Comparison of ENCODE assay signal across 9 cellular contexts in the genomic region with DNA sequence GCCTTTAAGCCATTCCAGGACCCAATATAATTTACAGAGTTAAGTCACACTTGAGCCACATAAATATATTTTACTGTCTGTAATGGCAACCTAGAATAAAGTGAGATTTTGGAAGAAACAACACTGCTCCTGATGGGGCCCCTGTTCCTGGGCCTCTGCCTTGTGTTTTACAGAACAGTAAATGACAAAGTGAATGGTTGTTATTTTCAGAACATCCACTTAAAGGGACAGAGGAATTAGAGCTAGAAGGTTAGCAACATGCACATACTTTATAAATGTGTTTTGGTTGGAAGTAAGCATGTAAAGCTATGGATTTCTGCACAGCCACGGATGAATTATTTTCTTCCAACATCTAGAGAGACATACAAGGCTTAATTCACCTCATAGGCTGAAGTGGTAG. TPM values are rescaled to one million over a fixed set of nuclear protein-coding genes. Genes with fewer than 3 reads are reported as not detected.
A peak's percentile ranks its signal among the peaks of the same experiment; 100 is the strongest.
DNase-seq lines count a peak whose midpoint lies in the region; ATAC-seq, FAIRE-seq and TF ChIP-seq lines count a peak whose summit lies in the region.
"Had no signal": no experiment of that assay in that cellular context is flagged by ENCODE, and none has a peak within 500 bp of the region (broad histone marks: within the 10 kb centered on the region; RNA-seq: fewer than 3 reads in every experiment).

No MANE protein-coding gene starts in this region.

- peaks cover 49% of the 10 kb centered on the region for H3K4me1 Mint-ChIP-seq in activated T-cell treated with anti-CD3 and anti-CD28 coated beads, Interleukin-2, amount 50 U/mL, for 72 hours (ENCODE audit: low read depth)
- H3K4me1 Mint-ChIP-seq in activated naive CD8-positive, alpha-beta T cell treated with anti-CD3 and anti-CD28 coated beads for 36 hours, result peaks cover 42% of the 10 kb centered on the region

- no peaks in the 10 kb centered on the region for H3K27me3 ChIP-seq in suprapubic skin

- no peaks in the 10 kb centered on the region for H3K27me3 Mint-ChIP-seq in activated T-cell treated with anti-CD3 and anti-CD28 coated beads, Interleukin-2, amount 50 U/mL, for 72 hours (ENCODE audit: low read depth)
- H3K27me3 Mint-ChIP-seq in activated naive CD8-positive, alpha-beta T cell treated with anti-CD3 and anti-CD28 coated beads for 36 hours, result no peaks in the 10 kb centered on the region

- TF ChIP-seq EP300 in suprapubic skin (IDR thresholded peaks at IDR 0.05), result no peak

- H3K36me3 ChIP-seq in suprapubic skin, result no peaks in the 10 kb centered on the region

- H3K36me3 Mint-ChIP-seq in activated T-cell treated with anti-CD3 and anti-CD28 coated beads, Interleukin-2, amount 50 U/mL, for 72 hours (ENCODE audit: insufficient read depth in 2 of 2), result peaks cover 46 to 68% of the 10 kb centered on the region in 2 donors
- peaks cover 79% of the 10 kb centered on the region for H3K36me3 Mint-ChIP-seq in activated naive CD8-positive, alpha-beta T cell treated with anti-CD3 and anti-CD28 coated beads for 36 hours

- H3K4me3 ChIP-seq in suprapubic skin, result peak overlapping the region; percentile 88

- H3K27ac ChIP-seq in suprapubic skin, result no peak overlapping the region

- no peak for ATAC-seq in activated T-cell treated with anti-CD3 and anti-CD28 coated beads, Interleukin-2, amount 50 U/mL, for 72 hours (replicated peaks in 1 of 2)

- peak overlapping the region; percentile 99 for H3K27ac Mint-ChIP-seq in activated T-cell treated with anti-CD3 and anti-CD28 coated beads, Interleukin-2, amount 50 U/mL, for 72 hours
- peak overlapping the region; percentile 98 for H3K27ac Mint-ChIP-seq in activated naive CD8-positive, alpha-beta T cell treated with anti-CD3 and anti-CD28 coated beads for 36 hours

- FAIRE-seq in HTR-8/SVneo (lab: Jason Lieb, UNC) (no peak), frontal cortex (lab: Jason Lieb, UNC) (no peak)

- no peak for TF ChIP-seq POLR2A in suprapubic skin (IDR thresholded peaks at IDR 0.05)

- DNase-seq in activated T-cell treated with anti-CD3 and anti-CD28 coated beads, Interleukin-2, amount 50 U/mL, for 72 hours, result no peak
- DNase-seq in activated T-cell treated with anti-CD3 and anti-CD28 coated beads for 4 hours (no peak), lung microvascular endothelial cell (ENCODE audit: low read depth in 2 of 2) (peak; percentile 26 to 29), suprapubic skin (ENCODE audit: low spot score in 2 of 2) (no peak), D341Med (ENCODE audit: low spot score) (no peak), HTR-8/SVneo (ENCODE audit: insufficient read length, low spot score) (no peak), frontal cortex (ENCODE audit: low spot score in 2 of 2) (no peak)
- DNase-seq in activated naive CD8-positive, alpha-beta T cell treated with anti-CD3 and anti-CD28 coated beads for 36 hours, result no peak
- DNase-seq: amniotic stem cell had no signal

- H3K9me3 ChIP-seq in suprapubic skin, result no peaks in the 10 kb centered on the region

- TF ChIP-seq CTCF in suprapubic skin (IDR thresholded peaks at IDR 0.05), result no peak

- H3K4me3 Mint-ChIP-seq in activated T-cell treated with anti-CD3 and anti-CD28 coated beads, Interleukin-2, amount 50 U/mL, for 72 hours, result peak overlapping the region; percentile 92 to 97
- H3K4me3 Mint-ChIP-seq in activated naive CD8-positive, alpha-beta T cell treated with anti-CD3 and anti-CD28 coated beads for 36 hours, result peak overlapping the region; percentile 98

- WGBS in suprapubic skin, result 50% methylated on average over 1 of the region's 1 CpG

- no peaks in the 10 kb centered on the region for H3K9me3 Mint-ChIP-seq in activated T-cell treated with anti-CD3 and anti-CD28 coated beads, Interleukin-2, amount 50 U/mL, for 72 hours
- H3K9me3 Mint-ChIP-seq in activated naive CD8-positive, alpha-beta T cell treated with anti-CD3 and anti-CD28 coated beads for 36 hours, result no peaks in the 10 kb centered on the region

- H3K4me1 ChIP-seq in suprapubic skin, result peaks cover 84% of the 10 kb centered on the region

RNA-seq across cellular contexts. Expression of a gene that starts 3.6 kb away (rescaled TPM):
- 10 to 100 TPM; 42.3 to 59.5 TPM for total RNA-seq in activated T-cell treated with anti-CD3 and anti-CD28 coated beads, Interleukin-2, amount 50 U/mL, for 72 hours
- total RNA-seq in activated naive CD8-positive, alpha-beta T cell treated with anti-CD3 and anti-CD28 coated beads for 36 hours, result 10 to 100 TPM; 64.5 to 65.2 TPM
- total RNA-seq in lung microvascular endothelial cell, result 5.2 and 7.6 TPM in 2 replicates
- total RNA-seq in suprapubic skin, result 10 to 100 TPM; 18.7 to 44.7 (median 28.8) TPM
- 1.6 TPM for total RNA-seq in frontal cortex

Comparison
In these comparisons a context has a peak if more than half of its experiments do, and no peak if none do; other contexts are left out.
1. DNase-seq: peak in lung microvascular endothelial cell (2 of 2); none in activated T-cell treated with anti-CD3 and anti-CD28 coated beads, Interleukin-2, amount 50 U/mL, for 72 hours (0 of 2), activated T-cell treated with anti-CD3 and anti-CD28 coated beads for 4 hours (single experiment), activated naive CD8-positive, alpha-beta T cell treated with anti-CD3 and anti-CD28 coated beads for 36 hours (single experiment), suprapubic skin (0 of 2), D341Med (single experiment), HTR-8/SVneo (single experiment) and frontal cortex (0 of 2).